Comparison of ENCODE assay signal across 1 cellular context in the genomic region with DNA sequence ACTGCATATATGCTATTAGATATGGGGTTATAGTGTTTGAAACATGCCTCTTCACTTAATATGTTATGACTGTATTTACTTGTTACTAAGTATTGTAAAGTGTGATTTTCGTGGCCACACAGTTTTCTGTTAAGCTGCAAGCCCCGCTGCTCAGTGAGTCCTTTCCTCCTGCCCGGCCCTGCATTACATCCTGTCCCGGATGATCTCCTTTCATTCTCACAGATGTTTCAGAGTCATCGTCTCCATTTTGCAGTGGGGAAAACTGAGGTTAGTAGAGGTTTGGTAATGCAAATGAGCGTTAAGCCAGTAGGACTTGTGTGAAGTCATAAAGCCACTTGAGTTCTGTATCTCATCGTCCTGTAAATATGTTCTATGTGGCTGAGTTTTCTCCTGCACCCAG.
TF ChIP-seq lines count a peak whose summit lies in the region.

No MANE protein-coding gene starts in this region.

TF ChIP-seq in GM12878, 131 proteins besides CTCF, POLR2A, EP300 and RAD21 (continued from another document):
- TF ChIP-seq, protein P1, sequence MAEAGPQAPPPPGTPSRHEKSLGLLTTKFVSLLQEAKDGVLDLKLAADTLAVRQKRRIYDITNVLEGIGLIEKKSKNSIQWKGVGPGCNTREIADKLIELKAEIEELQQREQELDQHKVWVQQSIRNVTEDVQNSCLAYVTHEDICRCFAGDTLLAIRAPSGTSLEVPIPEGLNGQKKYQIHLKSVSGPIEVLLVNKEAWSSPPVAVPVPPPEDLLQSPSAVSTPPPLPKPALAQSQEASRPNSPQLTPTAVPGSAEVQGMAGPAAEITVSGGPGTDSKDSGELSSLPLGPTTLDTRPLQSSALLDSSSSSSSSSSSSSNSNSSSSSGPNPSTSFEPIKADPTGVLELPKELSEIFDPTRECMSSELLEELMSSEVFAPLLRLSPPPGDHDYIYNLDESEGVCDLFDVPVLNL (IDR thresholded peaks at IDR 0.05; ENCODE audit: low read depth, low read length) = no peak
- TF ChIP-seq CBFB (IDR thresholded peaks at IDR 0.05; ENCODE audit: low read depth) = no peak
TF ChIP-seq in GM12878: peak in this region for 0.
